ENCODE assay signal across 30 cellular contexts in the genomic region with DNA sequence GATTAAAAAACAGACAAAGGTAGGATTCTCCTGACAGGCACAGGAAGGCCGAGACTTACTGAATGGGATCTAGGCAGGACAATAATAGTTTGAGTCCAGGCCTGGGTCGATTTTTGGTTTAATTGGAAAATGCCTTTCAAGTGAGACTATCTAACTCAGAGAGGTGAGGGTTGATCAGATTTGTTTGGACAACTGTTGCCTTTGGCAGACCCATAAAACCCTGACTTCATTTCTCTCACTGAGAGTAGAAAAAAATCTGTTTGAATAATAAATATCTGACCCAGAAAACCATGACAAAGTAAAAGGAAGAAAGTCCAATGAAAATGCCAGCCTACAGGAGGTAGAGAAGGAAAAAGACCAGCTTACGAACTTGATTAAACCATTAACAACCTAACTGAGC. TPM values are rescaled to one million over a fixed set of nuclear protein-coding genes. Genes with fewer than 3 reads are reported as not detected.
"Had no signal": no experiment of that assay in that cellular context is flagged by ENCODE, and none has a peak within 500 bp of the region (broad histone marks: within the 10 kb centered on the region; RNA-seq: fewer than 3 reads in every experiment).

No MANE protein-coding gene starts in this region.

- H3K4me2 ChIP-seq: neural progenitor cell, smooth muscle cell had no signal

- DNase-seq: activated CD4-positive, alpha-beta T cell treated with anti-CD3 and anti-CD28 coated beads for 36 hours; activated CD4-positive, CD25-positive, alpha-beta regulatory T cell; activated CD8-positive, alpha-beta memory T cell treated with anti-CD3 and anti-CD28 coated beads, Interleukin-2, amount 10 ng/mL, durations not matched to agents 7 days and 5 days; activated CD8-positive, alpha-beta T cell treated with anti-CD3 and anti-CD28 coated beads, Interleukin-2, amount 10 ng/mL, durations not matched to agents 7 days and 5 days; activated naive CD4-positive, alpha-beta T cell treated with Interleukin-2 at 50 U/mL for 16 hours; activated T-cell treated with anti-CD3 and anti-CD28 coated beads, Interleukin-2, amount 50 U/mL, for 72 hours; anterior cingulate cortex; central memory CD4-positive, alpha-beta T cell; foreskin keratinocyte; heart left ventricle; hypothalamus; left lung; mesendoderm; natural killer cell; retina; sigmoid colon; stimulated activated naive CD4-positive, alpha-beta T cell; T-helper 1 cell had no signal

- ATAC-seq: activated CD4-positive, alpha-beta T cell treated with anti-CD3 and anti-CD28 coated beads for 36 hours; activated CD8-positive, alpha-beta memory T cell treated with anti-CD3 and anti-CD28 coated beads, Interleukin-2, amount 10 ng/mL, durations not matched to agents 7 days and 5 days; activated CD8-positive, alpha-beta T cell treated with anti-CD3 and anti-CD28 coated beads, Interleukin-2, amount 10 ng/mL, durations not matched to agents 7 days and 5 days; activated T-cell treated with anti-CD3 and anti-CD28 coated beads, Interleukin-2, amount 50 U/mL, for 72 hours; esophagus mucosa; foreskin keratinocyte; heart left ventricle; left lung; natural killer cell had no signal

- H3K9ac ChIP-seq: neural progenitor cell had no signal

- H3K9me3 ChIP-seq: left lung, sigmoid colon, suprapubic skin had no signal

- H2AFZ ChIP-seq: neural progenitor cell had no signal

- H3K27me3 ChIP-seq: breast epithelium, neural progenitor cell, sigmoid colon, suprapubic skin, tibial nerve had no signal

- H3K27ac ChIP-seq: breast epithelium, foreskin keratinocyte, heart left ventricle, left lung, neural progenitor cell, sigmoid colon, suprapubic skin, tibial nerve had no signal

- H3K36me3 ChIP-seq: breast epithelium, heart left ventricle, left lung, neural progenitor cell, sigmoid colon, suprapubic skin, tibial nerve had no signal

- H3K4me3 ChIP-seq: breast epithelium, heart left ventricle, left lung, lung, neural progenitor cell, sigmoid colon, smooth muscle cell, suprapubic skin, tibial nerve had no signal

- H3K4me1 ChIP-seq: breast epithelium, heart left ventricle, left lung, neural progenitor cell, sigmoid colon, suprapubic skin, tibial nerve had no signal

RNA-seq across cellular contexts. Expression of gene SLC30A10, which starts 12.3 kb away (rescaled TPM):
- total RNA-seq: activated CD4-positive, alpha-beta T cell treated with anti-CD3 and anti-CD28 coated beads for 36 hours; activated CD8-positive, alpha-beta memory T cell treated with anti-CD3 and anti-CD28 coated beads, Interleukin-2, amount 10 ng/mL, durations not matched to agents 7 days and 5 days; activated CD8-positive, alpha-beta T cell treated with anti-CD3 and anti-CD28 coated beads, Interleukin-2, amount 10 ng/mL, durations not matched to agents 7 days and 5 days; activated T-cell treated with anti-CD3 and anti-CD28 coated beads, Interleukin-2, amount 50 U/mL, for 72 hours; breast epithelium; foreskin keratinocyte; kidney epithelial cell; left lung; lung; mononuclear cell; natural killer cell; omental fat pad; posterior vena cava; smooth muscle cell; ureter had no signal
- polyA plus RNA-seq: foreskin keratinocyte, lung, smooth muscle cell had no signal
